ENCODE assay signal across 13 cellular contexts in the genomic region with DNA sequence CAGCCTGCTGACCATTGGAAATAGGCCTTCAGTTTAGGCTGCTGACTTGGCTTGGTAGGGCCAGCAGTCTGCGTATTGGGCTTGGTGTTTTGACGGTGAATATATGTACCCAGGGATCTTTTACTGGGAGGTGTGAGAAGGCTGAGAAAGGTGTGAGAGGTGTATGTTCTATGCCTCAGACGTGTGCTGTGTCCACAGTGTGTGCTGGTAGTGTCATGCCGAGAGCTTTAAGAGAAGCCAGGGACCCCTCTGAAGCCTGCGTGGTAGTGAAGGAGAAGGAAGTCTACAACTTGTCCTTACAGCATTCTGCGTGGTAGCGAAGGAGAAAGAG. TPM values are rescaled to one million over a fixed set of nuclear protein-coding genes. Genes with fewer than 3 reads are reported as not detected.
DNase-seq lines count a peak whose midpoint lies in the region; ATAC-seq, FAIRE-seq and TF ChIP-seq lines count a peak whose summit lies in the region.
"Had no signal": no experiment of that assay in that cellular context is flagged by ENCODE, and none has a peak within 500 bp of the region (broad histone marks: within the 10 kb centered on the region; RNA-seq: fewer than 3 reads in every experiment).

No MANE protein-coding gene starts in this region.

- H3K79me2 ChIP-seq in HepG2 (ENCODE audit: insufficient read depth, low read length) = peaks cover 90% of the 10 kb centered on the region

- WGBS in HepG2 (ENCODE audit: low lambda C conversion rate) = 67% methylated on average over 7 of the region's 7 CpGs
- WGBS in esophagus muscularis mucosa = 86% methylated on average over 7 of the region's 7 CpGs

- H3K27ac Mint-ChIP-seq in activated naive CD4-positive, alpha-beta T cell treated with anti-CD3 and anti-CD28 coated beads, Interleukin-2, amount 50 U/mL, for 24 hours = no peak overlapping the region
- H3K27ac Mint-ChIP-seq in WTC11 = no peak overlapping the region; the same call in 1 of the 2 replicates

- in situ Hi-C loops in HepG2 (cut with HindIII; ENCODE audit: extremely low pct_ligation_motif_present, low pct_unique_long_range_greater_than_20kb) = no loop called here

- H3K4me3 ChIP-seq in HepG2 (replicated peaks in 1 of 3; ENCODE audit: insufficient read depth in 1 of 3, low read depth in 2 of 3, low read length in 3 of 3) = peak overlapping the region in 2 of 3 experiments; percentile 68 to 87; a peak in 3 of 6 replicates
- H3K4me3 ChIP-seq in skeletal muscle satellite cell (ENCODE audit: low read length) = no peak overlapping the region
- H3K4me3 ChIP-seq in esophagus muscularis mucosa = no peak overlapping the region
- H3K4me3 ChIP-seq in dorsolateral prefrontal cortex = peak overlapping the region in 4 of 59 donors; percentile 84 to 94 (median 91)
- H3K4me3 ChIP-seq: body of pancreas had no signal

- peaks cover 2% of the 10 kb centered on the region for H3K36me3 Mint-ChIP-seq in activated naive CD4-positive, alpha-beta T cell treated with anti-CD3 and anti-CD28 coated beads, Interleukin-2, amount 50 U/mL, for 24 hours
- peaks cover 13% of the 10 kb centered on the region for H3K36me3 Mint-ChIP-seq in WTC11

- TF ChIP-seq CTCF in WTC11 (IDR thresholded peaks at IDR 0.05) = no peak
- TF ChIP-seq CTCF in HepG2 (CRISPR knock-in tag; IDR thresholded peaks at IDR 0.05) = no peak
- TF ChIP-seq CTCF in esophagus muscularis mucosa (IDR thresholded peaks at IDR 0.05) = no peak
- TF ChIP-seq CTCF in dorsolateral prefrontal cortex (IDR thresholded peaks at IDR 0.05 in 54 of 56, conservative IDR thresholded peaks at IDR 0.05 in 2 of 56; ENCODE audit: low read depth in 1 of 56, partially characterized antibody in 56 of 56) = no peak

- CTCF ChIA-PET in WTC11 (lab: Charles Lee) = interaction anchor here (0.9 to 2.2 kb wide), 2 partner anchors 11 to 134 kb away, joined by 3 to 16 read pairs; no protein-coding TSS in a partner anchor
- CTCF ChIA-PET in HepG2 (lab: Yijun Ruan, JAX; ENCODE audit: low intra/inter-chr PET ratio, low total read pairs) = interaction anchor here (1.4 kb wide), 1 partner anchor 12 kb away, joined by 3 read pairs; no protein-coding TSS in a partner anchor

- H2AFZ ChIP-seq in HepG2 (ENCODE audit: low read length) = no peak overlapping the region

- H3K4me2 ChIP-seq in HepG2 (ENCODE audit: low read depth, low read length) (peak overlapping the region; percentile 96), skeletal muscle satellite cell (ENCODE audit: low read length) (peak overlapping the region; percentile 92)

- H3K36me3 ChIP-seq in HepG2 (replicated peaks in 1 of 2; ENCODE audit: control insufficient read depth in 1 of 2, insufficient read depth in 2 of 2, low read length in 2 of 2) (peaks cover 3% of the 10 kb centered on the region in 2 experiments; a peak in 3 of 5 replicates), skeletal muscle satellite cell (ENCODE audit: insufficient read depth, low read length) (peaks cover 10% of the 10 kb centered on the region), esophagus muscularis mucosa (peaks cover 0 to 2% (median 1%) of the 10 kb centered on the region in 4 donors)

- no peak for FAIRE-seq in HepG2 (lab: Jason Lieb, UNC)
- FAIRE-seq: RCC 7860 had no signal

- peaks cover 63% of the 10 kb centered on the region for H4K20me1 ChIP-seq in HepG2 (ENCODE audit: insufficient read depth, low read length)

- ATAC-seq in WTC11 (no peak), HepG2 (no peak)
- ATAC-seq: body of pancreas had no signal

- no peak for TF ChIP-seq POLR2A in HepG2 (IDR thresholded peaks at IDR 0.05; ENCODE audit: insufficient read depth in 1 of 2, low read depth in 2 of 2, low read length in 2 of 2)
- no peak for TF ChIP-seq POLR2A in esophagus muscularis mucosa (IDR thresholded peaks at IDR 0.05; ENCODE audit: low read depth)

- H3K27me3 ChIP-seq in HepG2 (ENCODE audit: control insufficient read depth in 1 of 2, insufficient read depth in 2 of 2, low read length in 2 of 2) = no peaks in the 10 kb centered on the region; a peak in 1 of 5 replicates
- no peaks in the 10 kb centered on the region for H3K27me3 ChIP-seq in skeletal muscle satellite cell (ENCODE audit: control insufficient read depth, insufficient read depth, low read length)
- no peaks in the 10 kb centered on the region for H3K27me3 ChIP-seq in esophagus muscularis mucosa
- H3K27me3 ChIP-seq in dorsolateral prefrontal cortex = no peaks in the 10 kb centered on the region
- H3K27me3 ChIP-seq: body of pancreas had no signal

- peak overlapping the region; percentile 70 for H3K27ac ChIP-seq in HepG2 (ENCODE audit: extremely low read length, insufficient read depth, low read length)
- no peak overlapping the region for H3K27ac ChIP-seq in esophagus muscularis mucosa (replicated peaks in 1 of 4)
- H3K27ac ChIP-seq in dorsolateral prefrontal cortex = no peak overlapping the region
- H3K27ac ChIP-seq: body of pancreas, neutrophil had no signal

- H3K27me3 Mint-ChIP-seq in activated naive CD4-positive, alpha-beta T cell treated with anti-CD3 and anti-CD28 coated beads, Interleukin-2, amount 50 U/mL, for 24 hours = no peaks in the 10 kb centered on the region
- H3K27me3 Mint-ChIP-seq in WTC11 (ENCODE audit: low read depth) = no peaks in the 10 kb centered on the region

- POLR2A ChIA-PET in WTC11 (lab: Charles Lee) (no interaction called here), HepG2 (lab: Yijun Ruan, JAX) (interaction anchor here (1.3 to 2.5 kb wide), 6 partner anchors 10 to 125 kb away, joined by 3 to 13 read pairs (median 4); partner anchors contain the start of genes LSM14B and MTG2)

- no TSS peak for BruUV-seq in HepG2 (replicated peaks; lab: Mats Ljungman, UMichigan)

- TF ChIP-seq EP300 in HepG2 (IDR thresholded peaks at IDR 0.05; ENCODE audit: low read depth in 2 of 2, low read length in 2 of 2) (no peak), HepG2 (CRISPR knock-in tag; IDR thresholded peaks at IDR 0.05; ENCODE audit: borderline replicate concordance) (no peak), esophagus muscularis mucosa (IDR thresholded peaks at IDR 0.05) (no peak)

- no peak for DNase-seq in activated naive CD4-positive, alpha-beta T cell treated with anti-CD3 and anti-CD28 coated beads, Interleukin-2, amount 50 U/mL, for 16 hours
- DNase-seq in WTC11 (ENCODE audit: low spot score) = no peak
- no peak for DNase-seq in HepG2 (ENCODE audit: low spot score)
- DNase-seq in esophagus muscularis mucosa (ENCODE audit: extremely low spot score) = no peak
- no peak for DNase-seq in dorsolateral prefrontal cortex
- no peak for DNase-seq in NCI-H1417 treated with DMSO at 0.1 percent for 48 hours (lab: John Stamatoyannopoulos, UW)
- DNase-seq: body of pancreas, NCI-H2107, NCI-H774 had no signal

- H3K4me1 ChIP-seq in HepG2 (ENCODE audit: insufficient read depth, low read length) (peaks cover 74% of the 10 kb centered on the region), skeletal muscle satellite cell (ENCODE audit: control insufficient read depth, insufficient read depth, low read length) (peaks cover 24% of the 10 kb centered on the region), esophagus muscularis mucosa (peaks cover 49 to 72% (median 63%) of the 10 kb centered on the region in 4 donors)

- H3K9ac ChIP-seq in HepG2 (ENCODE audit: insufficient read depth, low read depth, low read length) (peak overlapping the region; percentile 76), skeletal muscle satellite cell (ENCODE audit: low read depth, low read length) (no peak overlapping the region)

- no peak for TF ChIP-seq RAD21 in HepG2 (CRISPR knock-in tag; IDR thresholded peaks at IDR 0.05)

- peaks cover 42% of the 10 kb centered on the region for H3K4me1 Mint-ChIP-seq in activated naive CD4-positive, alpha-beta T cell treated with anti-CD3 and anti-CD28 coated beads, Interleukin-2, amount 50 U/mL, for 24 hours
- peaks cover 48% of the 10 kb centered on the region for H3K4me1 Mint-ChIP-seq in WTC11

- no peaks in the 10 kb centered on the region for H3K9me3 Mint-ChIP-seq in activated naive CD4-positive, alpha-beta T cell treated with anti-CD3 and anti-CD28 coated beads, Interleukin-2, amount 50 U/mL, for 24 hours
- H3K9me3 Mint-ChIP-seq in WTC11 = no peaks in the 10 kb centered on the region

- H3K4me3 Mint-ChIP-seq in activated naive CD4-positive, alpha-beta T cell treated with anti-CD3 and anti-CD28 coated beads, Interleukin-2, amount 50 U/mL, for 24 hours = peak overlapping the region; percentile 90
- peak overlapping the region; percentile 81 for H3K4me3 Mint-ChIP-seq in WTC11

- intact Hi-C loops in HepG2 (cut with micrococcal nuclease; ENCODE audit: unreplicated experiment) = no loop called here
- intact Hi-C loops in esophagus muscularis mucosa (cut with DNase I) = no loop called here
- intact Hi-C loops in dorsolateral prefrontal cortex (cut with DNase I) = loop anchor here in 1 of 2 donors (10.0 kb wide), 1 partner anchor 649 kb away; the partner anchor contains the start of gene MRGBP

- no peaks in the 10 kb centered on the region for H3K9me3 ChIP-seq in HepG2 (ENCODE audit: low read length)
- no peaks in the 10 kb centered on the region for H3K9me3 ChIP-seq in skeletal muscle satellite cell (replicated peaks; ENCODE audit: low read length)
- no peaks in the 10 kb centered on the region for H3K9me3 ChIP-seq in esophagus muscularis mucosa
- H3K9me3 ChIP-seq: body of pancreas, neutrophil had no signal

RNA-seq across cellular contexts. Expression of gene SS18L1, which starts 2.1 kb away (rescaled TPM):
- total RNA-seq in WTC11 (2021) (29.4 to 34.1 TPM (median 29.8 TPM) in 3 replicates), HepG2 (2016; rRNA removed; fragmentation: Illumina TruSeq; extraction: Trizol) (15.3 and 17.8 TPM in 2 replicates), esophagus muscularis mucosa (10 to 100 TPM in 2 of 4 donors, 1 to 10 TPM in 2; 9.1 to 13.3 (median 10.8) TPM), dorsolateral prefrontal cortex (10 to 100 TPM; 23.7 to 55.2 (median 35.7) TPM)
- total RNA-seq in HepG2 (2016; cell fraction: cytosol; rRNA removed; fragmentation: Illumina TruSeq; extraction: Trizol; ENCODE audit: low read depth) = 8.6 and 10.0 TPM in 2 replicates
- total RNA-seq in HepG2 (2016; cell fraction: insoluble cytoplasmic fraction; rRNA removed; fragmentation: Illumina TruSeq; extraction: Trizol) = 14.3 and 17.3 TPM in 2 replicates
- total RNA-seq in HepG2 (2016; cell fraction: membrane; rRNA removed; fragmentation: Illumina TruSeq; extraction: Trizol) = 13.2 and 13.6 TPM in 2 replicates
- total RNA-seq in HepG2 (2016; cell fraction: nucleus; rRNA removed; fragmentation: Illumina TruSeq; extraction: Trizol) = 21.3 and 26.0 TPM in 2 replicates
- polyA plus RNA-seq in HepG2 (2011; rRNA removed) = 27.6 and 32.0 TPM in 2 replicates
- 13.9 and 24.3 TPM in 2 replicates for polyA plus RNA-seq in HepG2 (2011; cell fraction: cytosol; rRNA removed)
- 94.6 and 141 TPM in 2 replicates for polyA plus RNA-seq in HepG2 (2011; cell fraction: nucleus; rRNA removed)
- 16.9 and 17.6 TPM in 2 replicates for polyA plus RNA-seq in HepG2 (2012)
- polyA plus RNA-seq in HepG2 (2016; cell fraction: cytosol; fragmentation: Illumina TruSeq; extraction: Trizol; ENCODE audit: low read depth) = 2.6 and 2.8 TPM in 2 replicates
- 12.8 and 13.4 TPM in 2 replicates for polyA plus RNA-seq in HepG2 (2016; cell fraction: insoluble cytoplasmic fraction; fragmentation: Illumina TruSeq; extraction: Trizol; ENCODE audit: low read depth)
- polyA plus RNA-seq in HepG2 (2016; cell fraction: membrane; fragmentation: Illumina TruSeq; extraction: Trizol; ENCODE audit: low read depth) = 5.4 and 6.3 TPM in 2 replicates
- polyA plus RNA-seq in HepG2 (2016; cell fraction: nucleus; fragmentation: Illumina TruSeq; extraction: Trizol; ENCODE audit: insufficient read depth, low read depth) = 60.6 and 69.1 TPM in 2 replicates
- polyA minus RNA-seq in HepG2 (2011; rRNA and poly(A)+ RNA removed; ENCODE audit: low replicate concordance) = 32.8 and 53.5 TPM in 2 replicates
- 14.5 and 16.4 TPM in 2 replicates for polyA minus RNA-seq in HepG2 (2011; cell fraction: cytosol; rRNA and poly(A)+ RNA removed)
- 30.1 and 33.4 TPM in 2 replicates for polyA minus RNA-seq in HepG2 (2011; cell fraction: nucleus; rRNA and poly(A)+ RNA removed)
- total RNA-seq in skeletal muscle satellite cell (2012; rRNA removed) = 9.2 and 12.9 TPM in 2 replicates

RNA-seq across cellular contexts. Expression of gene PSMA7, which starts 2.5 kb away (rescaled TPM):
- total RNA-seq in WTC11 (2021) = 315 to 364 TPM (median 321 TPM) in 3 replicates
- total RNA-seq in HepG2 (2016; rRNA removed; fragmentation: Illumina TruSeq; extraction: Trizol) = 531 and 639 TPM in 2 replicates
- total RNA-seq in HepG2 (2016; cell fraction: cytosol; rRNA removed; fragmentation: Illumina TruSeq; extraction: Trizol; ENCODE audit: low read depth) = 280 and 300 TPM in 2 replicates
- 555 and 661 TPM in 2 replicates for total RNA-seq in HepG2 (2016; cell fraction: insoluble cytoplasmic fraction; rRNA removed; fragmentation: Illumina TruSeq; extraction: Trizol)
- total RNA-seq in HepG2 (2016; cell fraction: membrane; rRNA removed; fragmentation: Illumina TruSeq; extraction: Trizol) = 259 and 300 TPM in 2 replicates
- total RNA-seq in HepG2 (2016; cell fraction: nucleus; rRNA removed; fragmentation: Illumina TruSeq; extraction: Trizol) = 259 and 270 TPM in 2 replicates
- polyA plus RNA-seq in HepG2 (2011; rRNA removed) = 571 and 631 TPM in 2 replicates
- 539 and 602 TPM in 2 replicates for polyA plus RNA-seq in HepG2 (2011; cell fraction: cytosol; rRNA removed)
- 375 and 401 TPM in 2 replicates for polyA plus RNA-seq in HepG2 (2011; cell fraction: nucleus; rRNA removed)
- 283 and 330 TPM in 2 replicates for polyA plus RNA-seq in HepG2 (2012)
- polyA plus RNA-seq in HepG2 (2016; cell fraction: cytosol; fragmentation: Illumina TruSeq; extraction: Trizol; ENCODE audit: low read depth) = 290 and 328 TPM in 2 replicates
- polyA plus RNA-seq in HepG2 (2016; cell fraction: insoluble cytoplasmic fraction; fragmentation: Illumina TruSeq; extraction: Trizol; ENCODE audit: low read depth) = 656 and 720 TPM in 2 replicates
- 233 and 270 TPM in 2 replicates for polyA plus RNA-seq in HepG2 (2016; cell fraction: membrane; fragmentation: Illumina TruSeq; extraction: Trizol; ENCODE audit: low read depth)
- polyA plus RNA-seq in HepG2 (2016; cell fraction: nucleus; fragmentation: Illumina TruSeq; extraction: Trizol; ENCODE audit: insufficient read depth, low read depth) = 418 and 431 TPM in 2 replicates
- polyA minus RNA-seq in HepG2 (2011; rRNA and poly(A)+ RNA removed; ENCODE audit: low replicate concordance) = 380 and 541 TPM in 2 replicates
- 93.0 and 111 TPM in 2 replicates for polyA minus RNA-seq in HepG2 (2011; cell fraction: cytosol; rRNA and poly(A)+ RNA removed)
- polyA minus RNA-seq in HepG2 (2011; cell fraction: nucleus; rRNA and poly(A)+ RNA removed) = 111 and 120 TPM in 2 replicates
- total RNA-seq in skeletal muscle satellite cell (2012; rRNA removed) = 491 and 513 TPM in 2 replicates
- 100 to 1,000 TPM; 261 to 349 (median 304) TPM for total RNA-seq in esophagus muscularis mucosa
- 100 to 1,000 TPM in 114 of 120 experiments, 10 to 100 TPM in 6; 92.8 to 154 (median 124) TPM for total RNA-seq in dorsolateral prefrontal cortex

RNA-seq across cellular contexts. Expression of gene LSM14B, which starts 23.4 kb away (rescaled TPM):
- total RNA-seq in WTC11 (2021) (67.4 to 73.5 TPM (median 69.7 TPM) in 3 replicates), HepG2 (2016; rRNA removed; fragmentation: Illumina TruSeq; extraction: Trizol) (77.7 and 79.2 TPM in 2 replicates), esophagus muscularis mucosa (10 to 100 TPM; 24.9 to 38.8 (median 32.4) TPM), dorsolateral prefrontal cortex (10 to 100 TPM; 50.8 to 92.9 (median 73.1) TPM)
- total RNA-seq in HepG2 (2016; cell fraction: cytosol; rRNA removed; fragmentation: Illumina TruSeq; extraction: Trizol; ENCODE audit: low read depth) = 24.5 and 25.5 TPM in 2 replicates
- 67.6 and 79.5 TPM in 2 replicates for total RNA-seq in HepG2 (2016; cell fraction: insoluble cytoplasmic fraction; rRNA removed; fragmentation: Illumina TruSeq; extraction: Trizol)
- total RNA-seq in HepG2 (2016; cell fraction: membrane; rRNA removed; fragmentation: Illumina TruSeq; extraction: Trizol) = 64.7 and 64.9 TPM in 2 replicates
- 45.7 and 51.1 TPM in 2 replicates for total RNA-seq in HepG2 (2016; cell fraction: nucleus; rRNA removed; fragmentation: Illumina TruSeq; extraction: Trizol)
- 43.3 and 50.4 TPM in 2 replicates for polyA plus RNA-seq in HepG2 (2011; rRNA removed)
- polyA plus RNA-seq in HepG2 (2011; cell fraction: cytosol; rRNA removed) = 24.6 and 38.4 TPM in 2 replicates
- polyA plus RNA-seq in HepG2 (2011; cell fraction: nucleus; rRNA removed) = 68.1 and 80.1 TPM in 2 replicates
- polyA plus RNA-seq in HepG2 (2012) = 35.5 and 43.9 TPM in 2 replicates
- 15.6 and 19.3 TPM in 2 replicates for polyA plus RNA-seq in HepG2 (2016; cell fraction: cytosol; fragmentation: Illumina TruSeq; extraction: Trizol; ENCODE audit: low read depth)
- 70.8 and 83.3 TPM in 2 replicates for polyA plus RNA-seq in HepG2 (2016; cell fraction: insoluble cytoplasmic fraction; fragmentation: Illumina TruSeq; extraction: Trizol; ENCODE audit: low read depth)
- 38.0 and 40.1 TPM in 2 replicates for polyA plus RNA-seq in HepG2 (2016; cell fraction: membrane; fragmentation: Illumina TruSeq; extraction: Trizol; ENCODE audit: low read depth)
- polyA plus RNA-seq in HepG2 (2016; cell fraction: nucleus; fragmentation: Illumina TruSeq; extraction: Trizol; ENCODE audit: insufficient read depth, low read depth) = 84.6 and 88.2 TPM in 2 replicates
- 41.0 and 77.9 TPM in 2 replicates for polyA minus RNA-seq in HepG2 (2011; rRNA and poly(A)+ RNA removed; ENCODE audit: low replicate concordance)
- polyA minus RNA-seq in HepG2 (2011; cell fraction: cytosol; rRNA and poly(A)+ RNA removed) = 22.8 and 27.3 TPM in 2 replicates
- polyA minus RNA-seq in HepG2 (2011; cell fraction: nucleus; rRNA and poly(A)+ RNA removed) = 35.0 and 37.7 TPM in 2 replicates
- total RNA-seq in skeletal muscle satellite cell (2012; rRNA removed) = 23.6 and 27.5 TPM in 2 replicates

RNA-seq across cellular contexts. Expression of gene MTG2, which starts 37.2 kb away (rescaled TPM):
- total RNA-seq in WTC11 (2021) (26.6 to 33.0 TPM (median 27.9 TPM) in 3 replicates), HepG2 (2016; rRNA removed; fragmentation: Illumina TruSeq; extraction: Trizol) (31.3 and 37.8 TPM in 2 replicates), esophagus muscularis mucosa (10 to 100 TPM; 21.6 to 26.5 (median 26.0) TPM), dorsolateral prefrontal cortex (10 to 100 TPM; 29.6 to 57.5 (median 39.1) TPM)
- 14.9 and 15.3 TPM in 2 replicates for total RNA-seq in HepG2 (2016; cell fraction: cytosol; rRNA removed; fragmentation: Illumina TruSeq; extraction: Trizol; ENCODE audit: low read depth)
- 30.0 and 35.2 TPM in 2 replicates for total RNA-seq in HepG2 (2016; cell fraction: insoluble cytoplasmic fraction; rRNA removed; fragmentation: Illumina TruSeq; extraction: Trizol)
- total RNA-seq in HepG2 (2016; cell fraction: membrane; rRNA removed; fragmentation: Illumina TruSeq; extraction: Trizol) = 20.4 and 23.8 TPM in 2 replicates
- 23.8 and 28.4 TPM in 2 replicates for total RNA-seq in HepG2 (2016; cell fraction: nucleus; rRNA removed; fragmentation: Illumina TruSeq; extraction: Trizol)
- 20.4 and 22.5 TPM in 2 replicates for polyA plus RNA-seq in HepG2 (2011; rRNA removed)
- 19.5 and 23.4 TPM in 2 replicates for polyA plus RNA-seq in HepG2 (2011; cell fraction: cytosol; rRNA removed)
- 31.1 and 31.2 TPM in 2 replicates for polyA plus RNA-seq in HepG2 (2011; cell fraction: nucleus; rRNA removed)
- polyA plus RNA-seq in HepG2 (2012) = 21.4 and 26.9 TPM in 2 replicates
- 13.5 and 13.6 TPM in 2 replicates for polyA plus RNA-seq in HepG2 (2016; cell fraction: cytosol; fragmentation: Illumina TruSeq; extraction: Trizol; ENCODE audit: low read depth)
- polyA plus RNA-seq in HepG2 (2016; cell fraction: insoluble cytoplasmic fraction; fragmentation: Illumina TruSeq; extraction: Trizol; ENCODE audit: low read depth) = 33.7 and 36.3 TPM in 2 replicates
- 18.0 and 19.8 TPM in 2 replicates for polyA plus RNA-seq in HepG2 (2016; cell fraction: membrane; fragmentation: Illumina TruSeq; extraction: Trizol; ENCODE audit: low read depth)
- polyA plus RNA-seq in HepG2 (2016; cell fraction: nucleus; fragmentation: Illumina TruSeq; extraction: Trizol; ENCODE audit: insufficient read depth, low read depth) = 87.6 and 92.7 TPM in 2 replicates
- polyA minus RNA-seq in HepG2 (2011; rRNA and poly(A)+ RNA removed; ENCODE audit: low replicate concordance) = 27.2 and 36.2 TPM in 2 replicates
- polyA minus RNA-seq in HepG2 (2011; cell fraction: cytosol; rRNA and poly(A)+ RNA removed) = 13.0 and 15.4 TPM in 2 replicates
- polyA minus RNA-seq in HepG2 (2011; cell fraction: nucleus; rRNA and poly(A)+ RNA removed) = 16.7 and 20.9 TPM in 2 replicates
- 15.5 and 17.9 TPM in 2 replicates for total RNA-seq in skeletal muscle satellite cell (2012; rRNA removed)

Comparison
In these comparisons a context has a peak if more than half of its experiments do, and no peak if none do; other contexts are left out.
1. H3K4me3 ChIP-seq: peak in HepG2 (2 of 3); none in skeletal muscle satellite cell (single experiment) and esophagus muscularis mucosa (0 of 4).